11 cellular contexts compared by ENCODE assay signal in the genomic region with DNA sequence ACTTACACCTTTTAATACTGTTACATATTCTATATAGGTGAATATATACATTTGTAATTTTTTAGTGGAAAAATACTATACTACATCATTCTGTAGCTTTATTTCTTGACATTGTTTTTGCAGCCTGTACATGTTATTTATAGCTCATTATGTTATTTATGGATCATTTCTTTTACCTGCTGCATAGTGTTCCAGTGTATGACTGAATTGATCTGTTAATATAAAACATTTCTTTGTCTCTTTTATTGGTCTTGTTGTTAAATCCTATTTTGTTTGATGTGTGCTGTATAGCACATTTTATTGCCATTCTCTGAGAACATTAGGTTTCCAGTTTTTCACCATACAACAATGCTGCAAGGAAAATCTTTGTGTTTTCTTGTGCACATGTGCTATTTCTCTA. TPM values are rescaled to one million over a fixed set of nuclear protein-coding genes. Genes with fewer than 3 reads are reported as not detected.
DNase-seq lines count a peak whose midpoint lies in the region; ATAC-seq and TF ChIP-seq lines count a peak whose summit lies in the region.
"Had no signal": no experiment of that assay in that cellular context is flagged by ENCODE, and none has a peak within 500 bp of the region (broad histone marks: within the 10 kb centered on the region; RNA-seq: fewer than 3 reads in every experiment).

No MANE protein-coding gene starts in this region.

- CTCF ChIA-PET in OCI-LY7 (lab: Charles Lee; ENCODE audit: unreplicated experiment): interaction anchor here (0.6 to 1.0 kb wide), 4 partner anchors 21 to 122 kb away, joined by 3 to 4 read pairs (median 3); no protein-coding TSS in a partner anchor

- H3K79me2 ChIP-seq in OCI-LY7 (ENCODE audit: insufficient read depth, low read depth, low read length): peaks cover 72% of the 10 kb centered on the region

- H3K9me2 ChIP-seq in OCI-LY7 (ENCODE audit: insufficient read depth, low read length): no peaks in the 10 kb centered on the region

- peaks cover 71% of the 10 kb centered on the region for H3K4me1 Mint-ChIP-seq in activated T-cell treated with anti-CD3 and anti-CD28 coated beads, Interleukin-2, amount 50 U/mL, for 72 hours (ENCODE audit: low read depth)
- H3K4me1 Mint-ChIP-seq in dendritic cell treated with granulocyte-macrophage colony-stimulating factor and Interleukin-4, amounts not matched to agents 40 ng/mL and 50 ng/mL, for 4 days (ENCODE audit: low read depth): peaks cover 38% of the 10 kb centered on the region
- H3K4me1 Mint-ChIP-seq in stimulated activated memory B cell treated with anti-CD40 and anti-IgM and Interleukin-4, amounts not matched to agents 10 μg/mL and 1 μg/mL and 100 μg/mL, for 72 hours: peaks cover 56% of the 10 kb centered on the region

- H3K27ac Mint-ChIP-seq in activated T-cell treated with anti-CD3 and anti-CD28 coated beads, Interleukin-2, amount 50 U/mL, for 72 hours: peak overlapping the region; percentile 66
- no peak overlapping the region for H3K27ac Mint-ChIP-seq in dendritic cell treated with granulocyte-macrophage colony-stimulating factor and Interleukin-4, amounts not matched to agents 40 ng/mL and 50 ng/mL, for 4 days
- H3K27ac Mint-ChIP-seq in stimulated activated memory B cell treated with anti-CD40 and anti-IgM and Interleukin-4, amounts not matched to agents 10 μg/mL and 1 μg/mL and 100 μg/mL, for 72 hours: peak overlapping the region; percentile 95

- no peaks in the 10 kb centered on the region for H3K27me3 Mint-ChIP-seq in activated T-cell treated with anti-CD3 and anti-CD28 coated beads, Interleukin-2, amount 50 U/mL, for 72 hours (ENCODE audit: low read depth)
- H3K27me3 Mint-ChIP-seq in dendritic cell treated with granulocyte-macrophage colony-stimulating factor and Interleukin-4, amounts not matched to agents 40 ng/mL and 50 ng/mL, for 4 days: no peaks in the 10 kb centered on the region
- no peaks in the 10 kb centered on the region for H3K27me3 Mint-ChIP-seq in stimulated activated memory B cell treated with anti-CD40 and anti-IgM and Interleukin-4, amounts not matched to agents 10 μg/mL and 1 μg/mL and 100 μg/mL, for 72 hours

- no peak for ATAC-seq in activated T-cell treated with anti-CD3 and anti-CD28 coated beads, Interleukin-2, amount 50 U/mL, for 72 hours (replicated peaks in 1 of 2)
- no peak for ATAC-seq in stimulated activated memory B cell treated with anti-CD40 and anti-IgM and Interleukin-4, amounts not matched to agents 10 μg/mL and 1 μg/mL and 100 μg/mL, for 72 hours

- H2AFZ ChIP-seq in OCI-LY7 (ENCODE audit: low read length): peak overlapping the region; percentile 13; the same call in 1 of the 2 replicates

- H3K4me3 Mint-ChIP-seq in activated T-cell treated with anti-CD3 and anti-CD28 coated beads, Interleukin-2, amount 50 U/mL, for 72 hours: peak overlapping the region; percentile 60 to 91
- H3K4me3 Mint-ChIP-seq in dendritic cell treated with granulocyte-macrophage colony-stimulating factor and Interleukin-4, amounts not matched to agents 40 ng/mL and 50 ng/mL, for 4 days: peak overlapping the region; percentile 42
- H3K4me3 Mint-ChIP-seq in stimulated activated memory B cell treated with anti-CD40 and anti-IgM and Interleukin-4, amounts not matched to agents 10 μg/mL and 1 μg/mL and 100 μg/mL, for 72 hours: peak overlapping the region; percentile 58

- peaks cover 0 to 2% of the 10 kb centered on the region in 2 donors for H3K9me3 Mint-ChIP-seq in activated T-cell treated with anti-CD3 and anti-CD28 coated beads, Interleukin-2, amount 50 U/mL, for 72 hours
- no peaks in the 10 kb centered on the region for H3K9me3 Mint-ChIP-seq in dendritic cell treated with granulocyte-macrophage colony-stimulating factor and Interleukin-4, amounts not matched to agents 40 ng/mL and 50 ng/mL, for 4 days
- H3K9me3 Mint-ChIP-seq in stimulated activated memory B cell treated with anti-CD40 and anti-IgM and Interleukin-4, amounts not matched to agents 10 μg/mL and 1 μg/mL and 100 μg/mL, for 72 hours: no peaks in the 10 kb centered on the region

- H3K9me3 ChIP-seq in OCI-LY7 (ENCODE audit: low read length): peaks cover 9% of the 10 kb centered on the region; the same call in 1 of the 2 replicates

- POLR2A ChIA-PET in OCI-LY7 (lab: Charles Lee): interaction anchor here (0.5 to 9.3 kb wide), 20 partner anchors 9 to 490 kb away, joined by 3 to 139 read pairs (median 4); partner anchors contain the start of genes ARL11, PHF11 and SPRYD7

- H3K36me3 Mint-ChIP-seq in activated T-cell treated with anti-CD3 and anti-CD28 coated beads, Interleukin-2, amount 50 U/mL, for 72 hours (ENCODE audit: insufficient read depth in 2 of 2): peaks cover 4 to 16% of the 10 kb centered on the region in 2 donors
- peaks cover 43% of the 10 kb centered on the region for H3K36me3 Mint-ChIP-seq in dendritic cell treated with granulocyte-macrophage colony-stimulating factor and Interleukin-4, amounts not matched to agents 40 ng/mL and 50 ng/mL, for 4 days (ENCODE audit: low read depth)
- peaks cover 17% of the 10 kb centered on the region for H3K36me3 Mint-ChIP-seq in stimulated activated memory B cell treated with anti-CD40 and anti-IgM and Interleukin-4, amounts not matched to agents 10 μg/mL and 1 μg/mL and 100 μg/mL, for 72 hours

- peak overlapping the region; percentile 82 for H3K4me3 ChIP-seq in OCI-LY7 (ENCODE audit: low read depth, low read length, poor library complexity, severe bottlenecking)

- peaks cover 46% of the 10 kb centered on the region for H3K4me1 ChIP-seq in OCI-LY7 (ENCODE audit: insufficient read depth, low read length, poor library complexity, severe bottlenecking)

- TF ChIP-seq CTCF in OCI-LY7 (conservative IDR thresholded peaks at IDR 0.05; ENCODE audit: low read length): no peak

- no peaks in the 10 kb centered on the region for H4K20me1 ChIP-seq in OCI-LY7 (ENCODE audit: insufficient read depth, low read length)

- peak overlapping the region; percentile 90 for H3K27ac ChIP-seq in OCI-LY7 (ENCODE audit: low read depth, low read length, poor library complexity, severe bottlenecking)

- H3K4me2 ChIP-seq in OCI-LY7 (ENCODE audit: low read length): peak overlapping the region; percentile 86

- H3K36me3 ChIP-seq in OCI-LY7 (ENCODE audit: insufficient read depth, low read length): peaks cover 26% of the 10 kb centered on the region

- BruUV-seq in OCI-LY7 (replicated peaks; lab: Mats Ljungman, UMichigan): no TSS peak

- DNase-seq in activated T-cell treated with anti-CD3 and anti-CD28 coated beads, Interleukin-2, amount 50 U/mL, for 72 hours: no peak
- DNase-seq in activated T-cell treated with anti-CD3 and anti-CD28 coated beads for 4 hours (no peak), OCI-LY7 (ENCODE audit: low spot score) (no peak), NCI-H2171 (lab: John Stamatoyannopoulos, UW) (no peak), NCI-H2081 treated with DMSO at 0.1 percent for 48 hours (lab: John Stamatoyannopoulos, UW) (no peak), GOT3 (lab: John Stamatoyannopoulos, UW) (no peak)
- DNase-seq: anterior cingulate cortex, GF-D8, hippocampal formation had no signal

- intact Hi-C loops in OCI-LY7 (cut with micrococcal nuclease; ENCODE audit: unreplicated experiment): no loop called here
- intact Hi-C loops in dendritic cell treated with granulocyte-macrophage colony-stimulating factor and Interleukin-4, amounts not matched to agents 40 ng/mL and 50 ng/mL, for 4 days (cut with micrococcal nuclease): no loop called here

RNA-seq across cellular contexts. Expression of gene SETDB2, which starts 2.4 kb away (rescaled TPM):
- 10 to 100 TPM; 20.5 to 21.3 TPM for total RNA-seq in activated T-cell treated with anti-CD3 and anti-CD28 coated beads, Interleukin-2, amount 50 U/mL, for 72 hours
- total RNA-seq in OCI-LY7 (2014; rRNA removed; shearing (Covaris generic)): 22.0 and 23.3 TPM in 2 replicates
- 41.3 and 41.7 TPM in 2 replicates for total RNA-seq in OCI-LY7 (2022)

RNA-seq across cellular contexts. Expression of gene CAB39L, which starts 2.6 kb away (rescaled TPM):
- 1 to 10 TPM; 4.4 to 10.0 TPM for total RNA-seq in activated T-cell treated with anti-CD3 and anti-CD28 coated beads, Interleukin-2, amount 50 U/mL, for 72 hours
- 5.4 and 9.6 TPM in 2 replicates for total RNA-seq in OCI-LY7 (2014; rRNA removed; shearing (Covaris generic))
- total RNA-seq in OCI-LY7 (2022): 26.7 and 28.6 TPM in 2 replicates

RNA-seq across cellular contexts. Expression of gene PHF11, which starts 49.3 kb away (rescaled TPM):
- total RNA-seq in activated T-cell treated with anti-CD3 and anti-CD28 coated beads, Interleukin-2, amount 50 U/mL, for 72 hours: 100 to 1,000 TPM in 1 of 2 donors, 10 to 100 TPM in 1; 98.9 to 145 TPM
- 29.9 and 32.8 TPM in 2 replicates for total RNA-seq in OCI-LY7 (2014; rRNA removed; shearing (Covaris generic))
- total RNA-seq in OCI-LY7 (2022): 56.1 and 59.8 TPM in 2 replicates
